In genomic region chr18:984004-984403, GRCh38 we compare ENCODE assay signal across 16 cellular contexts.
A peak's percentile ranks its signal among the peaks of the same experiment; 100 is the strongest.
DNase-seq lines count a peak whose midpoint lies in the region; ATAC-seq lines count a peak whose summit lies in the region.
"Had no signal": no experiment of that assay in that cellular context is flagged by ENCODE, and none has a peak within 500 bp of the region (broad histone marks: within the 10 kb centered on the region; RNA-seq: fewer than 3 reads in every experiment).

No MANE protein-coding gene starts in this region.

- no peaks in the 10 kb centered on the region for H3K27me3 ChIP-seq in BLaER1

- H3K9ac ChIP-seq in BLaER1 = no peak overlapping the region

- H3K36me3 ChIP-seq in BLaER1 = no peaks in the 10 kb centered on the region
- H3K36me3 ChIP-seq: HAP-1 had no signal

- no peak overlapping the region for H3K27ac ChIP-seq in BLaER1
- H3K27ac ChIP-seq: SK-N-MC had no signal

- peaks cover 55% of the 10 kb centered on the region for H3K4me1 ChIP-seq in BLaER1

- peak overlapping the region; percentile 81 for H3K4me2 ChIP-seq in BLaER1

- peaks cover 35% of the 10 kb centered on the region for H3K9me3 ChIP-seq in BLaER1
- H3K9me3 ChIP-seq: HAP-1 had no signal

- DNase-seq in EH (ENCODE audit: low read depth) (peak; percentile 6), NCI-H510A treated with DMSO at 0.1 percent for 48 hours (lab: John Stamatoyannopoulos, UW) (peak; percentile 77), cerebellar cortex (ENCODE audit: low spot score) (peak; percentile 13), A172 (ENCODE audit: low spot score) (no peak), T-helper 2 cell (no peak)
- DNase-seq: ACHN; AML-193; CD4-positive, CD25-positive, alpha-beta regulatory T cell; COR-L47; NCI-H2107; NCI-H774 had no signal

- H3K4me3 ChIP-seq in BLaER1 = no peak overlapping the region
- H3K4me3 ChIP-seq: HAP-1, SK-N-MC had no signal

- ATAC-seq in HG02973 (IDR thresholded peaks at IDR 0.05; ENCODE audit: unreplicated experiment) (no peak), HG02642 (IDR thresholded peaks at IDR 0.05; ENCODE audit: poor library complexity, unreplicated experiment) (no peak)

- no peaks in the 10 kb centered on the region for H4K20me1 ChIP-seq in BLaER1

Comparison
In these comparisons a context has a peak if more than half of its experiments do, and no peak if none do; other contexts are left out.
1. DNase-seq: peak in EH (single experiment), NCI-H510A treated with DMSO at 0.1 percent for 48 hours (single experiment) and cerebellar cortex (single experiment); none in A172 (single experiment) and T-helper 2 cell (0 of 5).